35 cellular contexts compared by ENCODE assay signal in genomic region chr1:68301538-68301937, GRCh38.
A peak's percentile ranks its signal among the peaks of the same experiment; 100 is the strongest.
DNase-seq lines count a peak whose midpoint lies in the region; ATAC-seq and TF ChIP-seq lines count a peak whose summit lies in the region.
"Had no signal": no experiment of that assay in that cellular context is flagged by ENCODE, and none has a peak within 500 bp of the region (broad histone marks: within the 10 kb centered on the region; RNA-seq: fewer than 3 reads in every experiment).

No MANE protein-coding gene starts in this region.

- H3K4me1 Mint-ChIP-seq in activated CD8-positive, alpha-beta T cell treated with anti-CD3 and anti-CD28 coated beads, Interleukin-2, amount 10 ng/mL, durations not matched to agents 7 days and 5 days (ENCODE audit: low read depth), result no peaks in the 10 kb centered on the region
- H3K4me1 Mint-ChIP-seq: stimulated activated naive B cell treated with anti-CD40 and anti-IgM and Interleukin-4, amounts not matched to agents 10 μg/mL and 1 μg/mL and 100 μg/mL, for 72 hours had no signal

- in situ Hi-C loops in GM23248 (cut with MboI), result no loop called here

- TF ChIP-seq CTCF in fibroblast of pulmonary artery (IDR thresholded peaks at IDR 0.05; ENCODE audit: low read length, missing control alignments), result no peak
- no peak for TF ChIP-seq CTCF in PC-9 (conservative IDR thresholded peaks at IDR 0.05)

- H3K4me2 ChIP-seq in GM23248 (ENCODE audit: unreplicated experiment) (no peak overlapping the region), PC-9 (no peak overlapping the region)
- H3K4me2 ChIP-seq: BLaER1 treated with 17β-estradiol and CSF1 and Interleukin-3, amounts not matched to agents 10 nM and 100 nM had no signal

- H3K27ac ChIP-seq in GM23248 (no peak overlapping the region), PC-9 (no peak overlapping the region)
- H3K27ac ChIP-seq: ascending aorta; BLaER1 treated with 17β-estradiol and CSF1 and Interleukin-3, amounts not matched to agents 10 nM and 100 nM; ovary; spleen; testis; uterus had no signal

- no peak for ATAC-seq in left cardiac atrium
- no peak for ATAC-seq in activated CD8-positive, alpha-beta T cell treated with anti-CD3 and anti-CD28 coated beads, Interleukin-2, amount 10 ng/mL, durations not matched to agents 7 days and 5 days
- ATAC-seq: activated naive CD4-positive, alpha-beta T cell treated with anti-CD3 and anti-CD28 coated beads, Interleukin-2, amount 50 U/mL, for 72 hours; HCT116; mucosa of descending colon; Panc1; stimulated activated naive B cell treated with anti-CD40 and anti-IgM and Interleukin-4, amounts not matched to agents 10 μg/mL and 1 μg/mL and 100 μg/mL, for 72 hours had no signal

- H3K36me3 ChIP-seq in GM23248 (ENCODE audit: low read depth) (no peaks in the 10 kb centered on the region), adipocyte (ENCODE audit: control insufficient read depth, insufficient read depth, low read length, severe bottlenecking) (no peaks in the 10 kb centered on the region), PC-9 (ENCODE audit: low read depth) (no peaks in the 10 kb centered on the region)
- H3K36me3 ChIP-seq: ascending aorta; BLaER1 treated with 17β-estradiol and CSF1 and Interleukin-3, amounts not matched to agents 10 nM and 100 nM; ovary; spleen; uterus had no signal

- H3K4me1 ChIP-seq in GM23248 (ENCODE audit: insufficient read depth), result peaks cover 13% of the 10 kb centered on the region
- no peaks in the 10 kb centered on the region for H3K4me1 ChIP-seq in adipocyte (ENCODE audit: control insufficient read depth, insufficient read depth, low read length)
- H3K4me1 ChIP-seq in PC-9 (replicated peaks; ENCODE audit: insufficient read depth), result no peaks in the 10 kb centered on the region
- H3K4me1 ChIP-seq: ascending aorta, spleen, testis, uterus had no signal

- peak; percentile 72 for DNase-seq in GM23248
- peak; percentile 59 for DNase-seq in NCI-H2029 (lab: John Stamatoyannopoulos, UW)
- peak; percentile 53 for DNase-seq in adipocyte (ENCODE audit: low read depth)
- DNase-seq in fibroblast of pulmonary artery (ENCODE audit: low read depth), result peak; percentile 76
- no peak for DNase-seq in left cardiac atrium
- no peak for DNase-seq in PC-9
- DNase-seq in 8988T, result no peak
- DNase-seq in activated CD8-positive, alpha-beta T cell treated with anti-CD3 and anti-CD28 coated beads, Interleukin-2, amount 10 ng/mL, durations not matched to agents 7 days and 5 days, result no peak
- DNase-seq: activated CD4-positive, alpha-beta T cell treated with anti-CD3 and anti-CD28 coated beads, Interleukin-2, amount 50 U/mL, for 48 hours; activated CD4-positive, CD25-positive, alpha-beta regulatory T cell; activated CD8-positive, alpha-beta memory T cell treated with anti-CD3 and anti-CD28 coated beads, Interleukin-2, amount 50 U/mL, for 48 hours; COR-L47; DMS79 treated with DMSO at 0.1 percent for 48 hours; islet precursor cell; mucosa of descending colon; NCI-H146; NCI-H446 treated with DMSO at 0.1 percent for 48 hours; NK-92 treated with Interleukin-12 subunit alpha and Interleukin-12 subunit beta, amount 100 ng/mL, for 24 hours; ovary; retina; SIG-M5; spleen; stimulated activated CD4-positive, alpha-beta T cell treated with anti-CD3 and anti-CD28 coated beads, Interleukin-4, amount 100 ng/mL, for 24 hours; stimulated activated naive B cell treated with anti-CD40 and anti-IgM and Interleukin-4, amounts not matched to agents 10 μg/mL and 1 μg/mL and 100 μg/mL, for 72 hours; SW 1271; T1000; testis; uterus had no signal

- H3K36me3 Mint-ChIP-seq in activated CD8-positive, alpha-beta T cell treated with anti-CD3 and anti-CD28 coated beads, Interleukin-2, amount 10 ng/mL, durations not matched to agents 7 days and 5 days (ENCODE audit: low read depth), result no peaks in the 10 kb centered on the region
- H3K36me3 Mint-ChIP-seq: activated naive CD4-positive, alpha-beta T cell treated with anti-CD3 and anti-CD28 coated beads, Interleukin-2, amount 50 U/mL, for 72 hours; stimulated activated naive B cell treated with anti-CD40 and anti-IgM and Interleukin-4, amounts not matched to agents 10 μg/mL and 1 μg/mL and 100 μg/mL, for 72 hours had no signal

- H3F3A ChIP-seq in GM23248 (ENCODE audit: insufficient read depth), result peaks cover 8% of the 10 kb centered on the region; the same call in 1 of the 2 replicates
- H3F3A ChIP-seq in PC-9 (ENCODE audit: insufficient read depth, low read depth), result no peaks in the 10 kb centered on the region

- H2AFZ ChIP-seq in GM23248 (no peak overlapping the region), PC-9 (no peak overlapping the region)

- H3K9me3 ChIP-seq in GM23248 (ENCODE audit: low read depth), result no peaks in the 10 kb centered on the region
- no peaks in the 10 kb centered on the region for H3K9me3 ChIP-seq in adipocyte (ENCODE audit: control insufficient read depth, low read length)
- H3K9me3 ChIP-seq in PC-9 (ENCODE audit: insufficient read depth, low read depth), result no peaks in the 10 kb centered on the region
- H3K9me3 ChIP-seq: ascending aorta; BLaER1 treated with 17β-estradiol and CSF1 and Interleukin-3, amounts not matched to agents 10 nM and 100 nM; mucosa of descending colon; ovary; spleen; testis; uterus had no signal

- intact Hi-C loops in left cardiac atrium (cut with DNase I) (no loop called here), PC-9 (cut with micrococcal nuclease; ENCODE audit: unreplicated experiment) (no loop called here)

- no peaks in the 10 kb centered on the region for H3K9me2 ChIP-seq in GM23248 (ENCODE audit: insufficient read depth)
- H3K9me2 ChIP-seq in PC-9 (ENCODE audit: insufficient read depth), result no peaks in the 10 kb centered on the region

- no peaks in the 10 kb centered on the region for H3K9me3 Mint-ChIP-seq in activated CD8-positive, alpha-beta T cell treated with anti-CD3 and anti-CD28 coated beads, Interleukin-2, amount 10 ng/mL, durations not matched to agents 7 days and 5 days (ENCODE audit: insufficient read depth)
- H3K9me3 Mint-ChIP-seq: activated naive CD4-positive, alpha-beta T cell treated with anti-CD3 and anti-CD28 coated beads, Interleukin-2, amount 50 U/mL, for 72 hours; activated T-helper 2 cell treated with anti-CD3 and anti-CD28 coated beads, Interferon-gamma antibody, Interleukin-2, Interleukin-4, amounts not matched to agents 10 μg/mL and 5 μg/mL and 100 μg/mL, durations not matched to agents 14 hours and 24 hours and 36 hours; nephron; stimulated activated naive B cell treated with anti-CD40 and anti-IgM and Interleukin-4, amounts not matched to agents 10 μg/mL and 1 μg/mL and 100 μg/mL, for 72 hours had no signal

- H3K27me3 ChIP-seq in GM23248 (replicated peaks; ENCODE audit: insufficient read depth) (no peaks in the 10 kb centered on the region), adipocyte (replicated peaks; ENCODE audit: control insufficient read depth, insufficient read depth, low read length) (peaks cover 4% of the 10 kb centered on the region), PC-9 (ENCODE audit: insufficient read depth, low read depth) (peaks cover 20% of the 10 kb centered on the region; the same call in 1 of the 2 replicates)
- H3K27me3 ChIP-seq: ascending aorta; BLaER1 treated with 17β-estradiol and CSF1 and Interleukin-3, amounts not matched to agents 10 nM and 100 nM; ovary; spleen; testis; uterus had no signal

- H3K9ac ChIP-seq in GM23248, result no peak overlapping the region
- no peak overlapping the region for H3K9ac ChIP-seq in adipocyte (ENCODE audit: low read length)
- H3K9ac ChIP-seq: BLaER1 treated with 17β-estradiol and CSF1 and Interleukin-3, amounts not matched to agents 10 nM and 100 nM had no signal

- H3K27ac Mint-ChIP-seq in activated CD8-positive, alpha-beta T cell treated with anti-CD3 and anti-CD28 coated beads, Interleukin-2, amount 10 ng/mL, durations not matched to agents 7 days and 5 days, result no peak overlapping the region
- H3K27ac Mint-ChIP-seq: activated naive CD4-positive, alpha-beta T cell treated with anti-CD3 and anti-CD28 coated beads, Interleukin-2, amount 50 U/mL, for 72 hours; activated T-helper 2 cell treated with anti-CD3 and anti-CD28 coated beads, Interferon-gamma antibody, Interleukin-2, Interleukin-4, amounts not matched to agents 10 μg/mL and 5 μg/mL and 100 μg/mL, durations not matched to agents 14 hours and 24 hours and 36 hours; nephron; stimulated activated naive B cell treated with anti-CD40 and anti-IgM and Interleukin-4, amounts not matched to agents 10 μg/mL and 1 μg/mL and 100 μg/mL, for 72 hours had no signal

- no peaks in the 10 kb centered on the region for H3K27me3 Mint-ChIP-seq in activated CD8-positive, alpha-beta T cell treated with anti-CD3 and anti-CD28 coated beads, Interleukin-2, amount 10 ng/mL, durations not matched to agents 7 days and 5 days (ENCODE audit: low read depth)
- H3K27me3 Mint-ChIP-seq: stimulated activated naive B cell treated with anti-CD40 and anti-IgM and Interleukin-4, amounts not matched to agents 10 μg/mL and 1 μg/mL and 100 μg/mL, for 72 hours had no signal

- POLR2A ChIA-PET in PC-9 (lab: Charles Lee; ENCODE audit: unreplicated experiment), result no interaction called here
- POLR2A ChIA-PET in activated CD8-positive, alpha-beta T cell treated with anti-CD3 and anti-CD28 coated beads, Interleukin-2, amount 10 ng/mL, durations not matched to agents 7 days and 5 days (lab: Charles Lee), result no interaction called here

- 16 to 21% methylated on average over 2 of the region's 2 CpGs for WGBS in GM23248 (ENCODE audit: low coverage in 1 of 2, low lambda C conversion rate in 2 of 2, missing lambda C conversion rate in 2 of 2), 2 experiments

- H3K4me3 Mint-ChIP-seq in activated CD8-positive, alpha-beta T cell treated with anti-CD3 and anti-CD28 coated beads, Interleukin-2, amount 10 ng/mL, durations not matched to agents 7 days and 5 days, result no peak overlapping the region
- H3K4me3 Mint-ChIP-seq: nephron; stimulated activated naive B cell treated with anti-CD40 and anti-IgM and Interleukin-4, amounts not matched to agents 10 μg/mL and 1 μg/mL and 100 μg/mL, for 72 hours had no signal

- no TSS peak for BruUV-seq in PC-9 (replicated peaks; lab: Mats Ljungman, UMichigan)

- CTCF ChIA-PET in PC-9 (lab: Charles Lee), result no interaction called here
- CTCF ChIA-PET in activated CD8-positive, alpha-beta T cell treated with anti-CD3 and anti-CD28 coated beads, Interleukin-2, amount 10 ng/mL, durations not matched to agents 7 days and 5 days (lab: Charles Lee), result no interaction called here

- H3K4me3 ChIP-seq in GM23248, result no peak overlapping the region
- no peak overlapping the region for H3K4me3 ChIP-seq in adipocyte (ENCODE audit: low read length)
- H3K4me3 ChIP-seq in fibroblast of pulmonary artery (replicated peaks; ENCODE audit: low read depth, low read length), result no peak overlapping the region
- H3K4me3 ChIP-seq in PC-9, result no peak overlapping the region
- H3K4me3 ChIP-seq: ascending aorta; BLaER1 treated with 17β-estradiol and CSF1 and Interleukin-3, amounts not matched to agents 10 nM and 100 nM; mucosa of descending colon; ovary; spleen; testis; uterus had no signal

- H4K20me1 ChIP-seq in GM23248 (ENCODE audit: insufficient read depth) (no peaks in the 10 kb centered on the region), PC-9 (ENCODE audit: insufficient read depth) (no peaks in the 10 kb centered on the region)
- H4K20me1 ChIP-seq: BLaER1 treated with 17β-estradiol and CSF1 and Interleukin-3, amounts not matched to agents 10 nM and 100 nM had no signal

- H3K79me2 ChIP-seq in GM23248 (ENCODE audit: insufficient read depth) (no peaks in the 10 kb centered on the region), PC-9 (ENCODE audit: low read depth) (no peaks in the 10 kb centered on the region)

Comparison
In these comparisons a context has a peak if more than half of its experiments do, and no peak if none do; other contexts are left out.
1. DNase-seq: peak in GM23248 (single experiment), NCI-H2029 (single experiment), adipocyte (single experiment) and fibroblast of pulmonary artery (single experiment); none in left cardiac atrium (single experiment), PC-9 (0 of 2), 8988T (single experiment) and activated CD8-positive, alpha-beta T cell treated with anti-CD3 and anti-CD28 coated beads, Interleukin-2, amount 10 ng/mL, durations not matched to agents 7 days and 5 days (single experiment).